15 cellular contexts compared by ENCODE assay signal in the genomic region with DNA sequence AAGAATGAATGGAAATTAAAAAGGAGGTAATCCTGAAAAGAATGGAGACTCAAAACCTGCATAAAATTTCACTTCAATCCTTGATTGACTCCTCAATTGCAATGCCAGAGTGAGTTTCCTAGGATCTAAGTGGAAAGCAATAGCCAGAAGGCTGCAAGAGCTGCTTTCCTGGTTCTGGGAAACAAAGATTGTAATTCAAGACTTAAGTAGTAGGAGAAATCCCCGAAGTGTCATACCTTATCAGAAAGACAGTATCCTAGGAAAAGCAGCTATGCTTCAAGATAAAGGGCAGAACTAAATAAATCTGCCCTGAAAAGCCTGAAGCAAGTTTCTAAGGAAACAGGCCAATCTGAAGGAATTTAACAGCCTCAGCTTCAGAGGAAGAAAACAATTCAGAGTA.
A peak's percentile ranks its signal among the peaks of the same experiment; 100 is the strongest.
DNase-seq lines count a peak whose midpoint lies in the region; ATAC-seq and TF ChIP-seq lines count a peak whose summit lies in the region.
"Had no signal": no experiment of that assay in that cellular context is flagged by ENCODE, and none has a peak within 500 bp of the region (broad histone marks: within the 10 kb centered on the region; RNA-seq: fewer than 3 reads in every experiment).

No MANE protein-coding gene starts in this region.

- H3K79me2 ChIP-seq in GM23338 (replicated peaks; ENCODE audit: insufficient read depth), result no peaks in the 10 kb centered on the region
- no peaks in the 10 kb centered on the region for H3K79me2 ChIP-seq in hepatocyte

- no peaks in the 10 kb centered on the region for H3K27me3 Mint-ChIP-seq in GM23338 (ENCODE audit: insufficient read depth, low read depth, poor library complexity)
- H3K27me3 Mint-ChIP-seq in nephron progenitor cell (ENCODE audit: low read depth, poor library complexity), result no peaks in the 10 kb centered on the region
- no peaks in the 10 kb centered on the region for H3K27me3 Mint-ChIP-seq in progenitor cell of endocrine pancreas
- H3K27me3 Mint-ChIP-seq: CD8-positive, alpha-beta memory T cell had no signal

- H3K4me1 Mint-ChIP-seq in GM23338 (peaks cover 7% of the 10 kb centered on the region; the same call in 1 of the 3 replicates), nephron progenitor cell (peaks cover 35% of the 10 kb centered on the region), progenitor cell of endocrine pancreas (ENCODE audit: low read depth) (peaks cover 4% of the 10 kb centered on the region)
- H3K4me1 Mint-ChIP-seq: CD8-positive, alpha-beta memory T cell had no signal

- no peaks in the 10 kb centered on the region for H4K20me1 ChIP-seq in GM23338 (replicated peaks; ENCODE audit: insufficient read depth)
- H4K20me1 ChIP-seq in hepatocyte (ENCODE audit: insufficient read depth, poor library complexity, severe bottlenecking), result no peaks in the 10 kb centered on the region
- H4K20me1 ChIP-seq: BLaER1 had no signal

- H2AFZ ChIP-seq in GM23338 (peak overlapping the region; percentile 56; the same call in 1 of the 2 replicates), hepatocyte (peak overlapping the region; percentile 13)

- H3K4me1 ChIP-seq in GM23338 (ENCODE audit: insufficient read depth) (no peaks in the 10 kb centered on the region; the same call in 1 of the 2 replicates), hepatocyte (ENCODE audit: insufficient read depth) (no peaks in the 10 kb centered on the region)
- H3K4me1 ChIP-seq: BLaER1, Caco-2 had no signal

- no peak overlapping the region for H3K4me2 ChIP-seq in GM23338
- H3K4me2 ChIP-seq in hepatocyte, result no peak overlapping the region
- H3K4me2 ChIP-seq: BLaER1 had no signal

- TF ChIP-seq CTCF in GM23338 (conservative IDR thresholded peaks at IDR 0.05; ENCODE audit: low read depth in 2 of 2), result no peak
- no peak for TF ChIP-seq CTCF in hepatocyte (IDR thresholded peaks at IDR 0.05; ENCODE audit: poor library complexity)
- no peak for TF ChIP-seq CTCF in nephron progenitor cell (IDR thresholded peaks at IDR 0.05)
- TF ChIP-seq CTCF in progenitor cell of endocrine pancreas (IDR thresholded peaks at IDR 0.05; ENCODE audit: unreplicated experiment), result no peak

- WGBS in hepatocyte (ENCODE audit: low lambda C conversion rate, missing lambda C conversion rate), result 0% methylated on average over 1 of the region's 1 CpG

- H3K4me3 Mint-ChIP-seq in GM23338 (no peak overlapping the region), nephron progenitor cell (no peak overlapping the region), progenitor cell of endocrine pancreas (ENCODE audit: low read depth) (no peak overlapping the region)
- H3K4me3 Mint-ChIP-seq: CD8-positive, alpha-beta memory T cell had no signal

- peaks cover 4% of the 10 kb centered on the region; the same call in 2 of the 3 replicates for H3K36me3 Mint-ChIP-seq in GM23338 (ENCODE audit: low read depth)
- H3K36me3 Mint-ChIP-seq in nephron progenitor cell (ENCODE audit: low read depth), result no peaks in the 10 kb centered on the region
- H3K36me3 Mint-ChIP-seq in progenitor cell of endocrine pancreas (ENCODE audit: insufficient read depth), result no peaks in the 10 kb centered on the region
- H3K36me3 Mint-ChIP-seq: CD8-positive, alpha-beta memory T cell had no signal

- no peaks in the 10 kb centered on the region for H3K9me3 ChIP-seq in hepatocyte (ENCODE audit: low read depth)
- H3K9me3 ChIP-seq: BLaER1, Caco-2 had no signal

- H3K4me3 ChIP-seq in GM23338 (no peak overlapping the region), hepatocyte (no peak overlapping the region)
- H3K4me3 ChIP-seq: BLaER1 had no signal

- H3K36me3 ChIP-seq in GM23338 (ENCODE audit: insufficient read depth) (no peaks in the 10 kb centered on the region), hepatocyte (replicated peaks; ENCODE audit: insufficient read depth, low read depth) (no peaks in the 10 kb centered on the region)
- H3K36me3 ChIP-seq: BLaER1 had no signal

- H3K27me3 ChIP-seq in GM23338 (ENCODE audit: insufficient read depth) (no peaks in the 10 kb centered on the region), hepatocyte (no peaks in the 10 kb centered on the region)
- H3K27me3 ChIP-seq: BLaER1 had no signal

- no peak for ATAC-seq in GM23338
- no peak for ATAC-seq in GM19463 (IDR thresholded peaks at IDR 0.05; ENCODE audit: unreplicated experiment)

- H3K27ac ChIP-seq in GM23338 (ENCODE audit: low read depth) (no peak overlapping the region), hepatocyte (no peak overlapping the region)
- H3K27ac ChIP-seq: BLaER1 had no signal

- DNase-seq in GM23338 (ENCODE audit: low spot score) (peak; percentile 9), amniotic epithelial cell (ENCODE audit: low read depth) (peak; percentile 25), hepatocyte (ENCODE audit: low spot score) (no peak), nephron progenitor cell (no peak), progenitor cell of endocrine pancreas (ENCODE audit: low spot score, unreplicated experiment) (no peak), iPS-NIHi7 (ENCODE audit: extremely low spot score) (no peak)
- DNase-seq: 8988T; AML-193; Caco-2; CD8-positive, alpha-beta memory T cell; DND-41; GDM1; H7 had no signal

- H3K27ac Mint-ChIP-seq in GM23338 (no peak overlapping the region), nephron progenitor cell (peak overlapping the region; percentile 87), progenitor cell of endocrine pancreas (no peak overlapping the region)
- H3K27ac Mint-ChIP-seq: CD8-positive, alpha-beta memory T cell had no signal

- H3K9me2 ChIP-seq in GM23338 (ENCODE audit: insufficient read depth) (no peaks in the 10 kb centered on the region), hepatocyte (replicated peaks; ENCODE audit: insufficient read depth) (no peaks in the 10 kb centered on the region)

- H3K9me3 Mint-ChIP-seq in GM23338 (peaks cover 5% of the 10 kb centered on the region; the same call in 2 of the 3 replicates), nephron progenitor cell (peaks cover 11% of the 10 kb centered on the region), progenitor cell of endocrine pancreas (ENCODE audit: low read depth) (peaks cover 5% of the 10 kb centered on the region)

- no peaks in the 10 kb centered on the region for H3F3A ChIP-seq in GM23338 (replicated peaks; ENCODE audit: low read depth)

TF ChIP-seq in GM23338, 12 proteins besides CTCF, POLR2A, EP300 and RAD21 (continues in another document):
- TF ChIP-seq EZH2phosphoT487 (IDR thresholded peaks at IDR 0.05; ENCODE audit: unreplicated experiment), result no peak
- no peak for TF ChIP-seq POLR2AphosphoS5 (IDR thresholded peaks at IDR 0.05; ENCODE audit: low read depth)
- no peak for TF ChIP-seq STAT1 (IDR thresholded peaks at IDR 0.05; ENCODE audit: unreplicated experiment)
- no peak for TF ChIP-seq NANOG (IDR thresholded peaks at IDR 0.05; ENCODE audit: borderline replicate concordance)
- TF ChIP-seq, protein P1, sequence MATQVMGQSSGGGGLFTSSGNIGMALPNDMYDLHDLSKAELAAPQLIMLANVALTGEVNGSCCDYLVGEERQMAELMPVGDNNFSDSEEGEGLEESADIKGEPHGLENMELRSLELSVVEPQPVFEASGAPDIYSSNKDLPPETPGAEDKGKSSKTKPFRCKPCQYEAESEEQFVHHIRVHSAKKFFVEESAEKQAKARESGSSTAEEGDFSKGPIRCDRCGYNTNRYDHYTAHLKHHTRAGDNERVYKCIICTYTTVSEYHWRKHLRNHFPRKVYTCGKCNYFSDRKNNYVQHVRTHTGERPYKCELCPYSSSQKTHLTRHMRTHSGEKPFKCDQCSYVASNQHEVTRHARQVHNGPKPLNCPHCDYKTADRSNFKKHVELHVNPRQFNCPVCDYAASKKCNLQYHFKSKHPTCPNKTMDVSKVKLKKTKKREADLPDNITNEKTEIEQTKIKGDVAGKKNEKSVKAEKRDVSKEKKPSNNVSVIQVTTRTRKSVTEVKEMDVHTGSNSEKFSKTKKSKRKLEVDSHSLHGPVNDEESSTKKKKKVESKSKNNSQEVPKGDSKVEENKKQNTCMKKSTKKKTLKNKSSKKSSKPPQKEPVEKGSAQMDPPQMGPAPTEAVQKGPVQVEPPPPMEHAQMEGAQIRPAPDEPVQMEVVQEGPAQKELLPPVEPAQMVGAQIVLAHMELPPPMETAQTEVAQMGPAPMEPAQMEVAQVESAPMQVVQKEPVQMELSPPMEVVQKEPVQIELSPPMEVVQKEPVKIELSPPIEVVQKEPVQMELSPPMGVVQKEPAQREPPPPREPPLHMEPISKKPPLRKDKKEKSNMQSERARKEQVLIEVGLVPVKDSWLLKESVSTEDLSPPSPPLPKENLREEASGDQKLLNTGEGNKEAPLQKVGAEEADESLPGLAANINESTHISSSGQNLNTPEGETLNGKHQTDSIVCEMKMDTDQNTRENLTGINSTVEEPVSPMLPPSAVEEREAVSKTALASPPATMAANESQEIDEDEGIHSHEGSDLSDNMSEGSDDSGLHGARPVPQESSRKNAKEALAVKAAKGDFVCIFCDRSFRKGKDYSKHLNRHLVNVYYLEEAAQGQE (IDR thresholded peaks at IDR 0.05; ENCODE audit: unreplicated experiment), result no peak
- TF ChIP-seq, protein P2, sequence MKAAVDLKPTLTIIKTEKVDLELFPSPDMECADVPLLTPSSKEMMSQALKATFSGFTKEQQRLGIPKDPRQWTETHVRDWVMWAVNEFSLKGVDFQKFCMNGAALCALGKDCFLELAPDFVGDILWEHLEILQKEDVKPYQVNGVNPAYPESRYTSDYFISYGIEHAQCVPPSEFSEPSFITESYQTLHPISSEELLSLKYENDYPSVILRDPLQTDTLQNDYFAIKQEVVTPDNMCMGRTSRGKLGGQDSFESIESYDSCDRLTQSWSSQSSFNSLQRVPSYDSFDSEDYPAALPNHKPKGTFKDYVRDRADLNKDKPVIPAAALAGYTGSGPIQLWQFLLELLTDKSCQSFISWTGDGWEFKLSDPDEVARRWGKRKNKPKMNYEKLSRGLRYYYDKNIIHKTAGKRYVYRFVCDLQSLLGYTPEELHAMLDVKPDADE (IDR thresholded peaks at IDR 0.05), result no peak
- TF ChIP-seq JUNB (IDR thresholded peaks at IDR 0.05; ENCODE audit: unreplicated experiment), result no peak

Comparison
In these comparisons a context has a peak if more than half of its experiments do, and no peak if none do; other contexts are left out.
1. DNase-seq: peak in GM23338 (single experiment) and amniotic epithelial cell (single experiment); none in hepatocyte (single experiment), nephron progenitor cell (single experiment), progenitor cell of endocrine pancreas (single experiment) and iPS-NIHi7 (single experiment).